8 cellular contexts compared by ENCODE assay signal in genomic region chr3:48989796-48990635, GRCh38. TPM values are rescaled to one million over a fixed set of nuclear protein-coding genes. Genes with fewer than 3 reads are reported as not detected.
DNase-seq lines count a peak whose midpoint lies in the region; ATAC-seq and TF ChIP-seq lines count a peak whose summit lies in the region.

Gene P4HTM, plus strand, starts transcription at chr3:48990241. Its CDS starts 16 bp downstream, at chr3:48990257.

- TF ChIP-seq POLR2A in GM15510 (IDR thresholded peaks at IDR 0.05; ENCODE audit: borderline replicate concordance, extremely low read depth, insufficient read length) = peak; percentile 47

- TF ChIP-seq CTCF in coronary artery (IDR thresholded peaks at IDR 0.05) = no peak

- DNase-seq in NCI-H460 (ENCODE audit: extremely low read depth, low read depth) (peak; percentile 72), coronary artery (ENCODE audit: low spot score) (peak; percentile 97), left lobe of liver (ENCODE audit: low spot score) (peak; percentile 70)
- DNase-seq in activated CD4-positive, alpha-beta T cell treated with anti-CD3 and anti-CD28 coated beads, Interleukin-2, amount 50 U/mL, for 1 hour = peak; percentile 76
- DNase-seq in stimulated activated CD4-positive, alpha-beta T cell treated with anti-CD3 and anti-CD28 coated beads, Interleukin-2, amount 100 ng/mL, for 4 hours (ENCODE audit: low read depth) = peak; percentile 84

- ATAC-seq in HG02870 (IDR thresholded peaks at IDR 0.05; ENCODE audit: unreplicated experiment) (peak; percentile 44), left lobe of liver (peak; percentile 89), HG03469 (IDR thresholded peaks at IDR 0.05; ENCODE audit: unreplicated experiment) (no peak)

- H3K4me3 ChIP-seq in coronary artery = peak within 1 kb of the TSS; percentile 80

- peak within 1 kb of the TSS; percentile 85 to 95 for H3K27ac ChIP-seq in coronary artery

RNA-seq across cellular contexts. Expression of gene P4HTM, which starts in this region (rescaled TPM):
- 43.0 and 45.8 TPM in 2 replicates for total RNA-seq in NCI-H460 (2014; rRNA removed; shearing (Covaris generic))
- polyA plus RNA-seq in NCI-H460 (2014; cell fraction: nucleus; rRNA removed) = 119 and 126 TPM in 2 replicates
- 13.7 TPM for total RNA-seq in left lobe of liver
